ENCODE assay signal across 34 cellular contexts in the genomic region with DNA sequence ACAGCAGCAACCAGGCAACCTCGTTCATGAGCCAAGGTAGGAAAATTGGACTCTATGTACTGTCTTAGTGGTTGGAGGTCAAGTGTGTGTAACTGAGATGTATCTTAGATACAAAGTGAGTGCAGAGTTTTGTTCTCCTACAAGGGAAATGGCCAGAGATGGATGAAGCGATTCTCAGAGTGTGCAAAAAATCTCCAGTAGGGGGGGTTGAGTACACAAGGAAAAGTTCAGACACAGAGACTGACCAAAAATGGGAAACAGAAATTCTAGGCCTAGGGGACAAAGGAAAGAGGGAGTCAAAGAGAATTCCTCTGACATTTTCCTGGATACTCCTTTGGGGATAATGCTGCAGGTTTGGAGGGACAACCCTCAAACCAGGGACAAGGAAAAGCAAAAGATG. TPM values are rescaled to one million over a fixed set of nuclear protein-coding genes. Genes with fewer than 3 reads are reported as not detected.
DNase-seq lines count a peak whose midpoint lies in the region; ATAC-seq, FAIRE-seq and TF ChIP-seq lines count a peak whose summit lies in the region.
"Had no signal": no experiment of that assay in that cellular context is flagged by ENCODE, and none has a peak within 500 bp of the region (broad histone marks: within the 10 kb centered on the region; RNA-seq: fewer than 3 reads in every experiment).

No MANE protein-coding gene starts in this region.

- FAIRE-seq in astrocyte (lab: Jason Lieb, UNC) = no peak
- FAIRE-seq: D721Med, frontal cortex, GM18507 had no signal

- CTCF ChIA-PET in naive thymus-derived CD4-positive, alpha-beta T cell (lab: Charles Lee) = no interaction called here
- CTCF ChIA-PET in Caco-2 (lab: Charles Lee) = no interaction called here

- no peak overlapping the region for H3K27ac Mint-ChIP-seq in astrocyte (ENCODE audit: unreplicated experiment)
- H3K27ac Mint-ChIP-seq in naive thymus-derived CD4-positive, alpha-beta T cell = no peak overlapping the region
- no peak overlapping the region for H3K27ac Mint-ChIP-seq in Caco-2 (ENCODE audit: unreplicated experiment)
- H3K27ac Mint-ChIP-seq: IgD-negative memory B cell, memory B cell had no signal

- no peak for DNase-seq in left ventricle myocardium inferior
- DNase-seq in heart right ventricle = no peak
- no peak for DNase-seq in astrocyte (ENCODE audit: low read depth)
- DNase-seq in kidney glomerular epithelial cell (lab: John Stamatoyannopoulos, UW) = peak; percentile 4
- no peak for DNase-seq in naive thymus-derived CD4-positive, alpha-beta T cell
- no peak for DNase-seq in activated CD4-positive, alpha-beta T cell treated with anti-CD3 and anti-CD28 coated beads, Interleukin-2, amount 50 U/mL, for 1 hour
- no peak for DNase-seq in Right ventricle myocardium superior
- no peak for DNase-seq in Caco-2
- DNase-seq: activated T-cell treated with anti-CD3 and anti-CD28 coated beads, Interleukin-2, amount 50 U/mL, for 1 hour; adrenal gland; dorsolateral prefrontal cortex; HCEC 1CT; NCI-H1436; NCI-H2171; NCI-H524 treated with DMSO at 0.1 percent for 48 hours; ovary; RPMI8226; stimulated activated CD4-positive, alpha-beta T cell treated with anti-CD3 and anti-CD28 coated beads, Interleukin-12 subunit alpha, Interleukin-12 subunit beta, amount 100 ng/mL, for 4 hours; stomach; T-helper 9 cell had no signal

- H3K4me1 Mint-ChIP-seq in astrocyte (ENCODE audit: low read depth, unreplicated experiment) (peaks cover 5% of the 10 kb centered on the region), Caco-2 (ENCODE audit: low read depth, unreplicated experiment) (peaks cover 10% of the 10 kb centered on the region)
- H3K4me1 Mint-ChIP-seq in naive thymus-derived CD4-positive, alpha-beta T cell = no peaks in the 10 kb centered on the region
- H3K4me1 Mint-ChIP-seq: IgD-negative memory B cell, memory B cell had no signal

- no peak overlapping the region for H2AFZ ChIP-seq in astrocyte (ENCODE audit: low read depth, low read length)

- WGBS in heart right ventricle, 2 donors = 65 to 79% methylated on average over 2 of the region's 2 CpGs

- no peak overlapping the region for H3K9ac ChIP-seq in astrocyte (ENCODE audit: low read length)
- H3K9ac ChIP-seq: BLaER1 treated with 17β-estradiol and CSF1 and Interleukin-3, amounts not matched to agents 10 nM and 100 nM had no signal

- no peak overlapping the region for H3K4me3 ChIP-seq in left ventricle myocardium inferior
- no peak overlapping the region for H3K4me3 ChIP-seq in heart right ventricle
- no peak overlapping the region for H3K4me3 ChIP-seq in astrocyte (ENCODE audit: insufficient read depth, low read depth, low read length)
- H3K4me3 ChIP-seq in naive thymus-derived CD4-positive, alpha-beta T cell (ENCODE audit: low read length) = no peak overlapping the region
- no peak overlapping the region for H3K4me3 ChIP-seq in Caco-2 (ENCODE audit: low read depth, low read length)
- H3K4me3 ChIP-seq: adrenal gland; BLaER1 treated with 17β-estradiol and CSF1 and Interleukin-3, amounts not matched to agents 10 nM and 100 nM; cardiac muscle cell; dorsolateral prefrontal cortex; ovary; right atrium auricular region; stomach; tibial nerve had no signal

- H3K36me3 Mint-ChIP-seq in astrocyte (ENCODE audit: low read depth, unreplicated experiment) (peaks cover 3% of the 10 kb centered on the region), Caco-2 (ENCODE audit: insufficient read depth, unreplicated experiment) (peaks cover 6% of the 10 kb centered on the region)
- no peaks in the 10 kb centered on the region for H3K36me3 Mint-ChIP-seq in naive thymus-derived CD4-positive, alpha-beta T cell
- H3K36me3 Mint-ChIP-seq: memory B cell had no signal

- H3K27me3 Mint-ChIP-seq in astrocyte (ENCODE audit: low read depth, unreplicated experiment) (no peaks in the 10 kb centered on the region), Caco-2 (ENCODE audit: insufficient read depth, unreplicated experiment) (no peaks in the 10 kb centered on the region)
- peaks cover 0 to 9% (median 0%) of the 10 kb centered on the region in 5 donors for H3K27me3 Mint-ChIP-seq in naive thymus-derived CD4-positive, alpha-beta T cell
- H3K27me3 Mint-ChIP-seq: IgD-negative memory B cell, memory B cell had no signal

- BruUV-seq in Caco-2 (replicated peaks; lab: Mats Ljungman, UMichigan) = no TSS peak

- H3K27me3 ChIP-seq in left ventricle myocardium inferior (ENCODE audit: low read depth) (no peaks in the 10 kb centered on the region), heart right ventricle (no peaks in the 10 kb centered on the region), astrocyte (ENCODE audit: insufficient read depth, low read length) (no peaks in the 10 kb centered on the region), Caco-2 (replicated peaks; ENCODE audit: control insufficient read depth, insufficient read depth, low read length) (no peaks in the 10 kb centered on the region)
- H3K27me3 ChIP-seq in naive thymus-derived CD4-positive, alpha-beta T cell (ENCODE audit: control insufficient read depth in 2 of 2, insufficient read depth in 2 of 2, low read length in 2 of 2) = no peaks in the 10 kb centered on the region
- H3K27me3 ChIP-seq: adrenal gland; BLaER1 treated with 17β-estradiol and CSF1 and Interleukin-3, amounts not matched to agents 10 nM and 100 nM; cardiac muscle cell; ovary; right atrium auricular region; stomach; tibial nerve had no signal

- H3K27ac ChIP-seq in left ventricle myocardium inferior (replicated peaks) = no peak overlapping the region
- no peak overlapping the region for H3K27ac ChIP-seq in heart right ventricle
- H3K27ac ChIP-seq in astrocyte (ENCODE audit: low read depth, low read length) = no peak overlapping the region
- H3K27ac ChIP-seq in naive thymus-derived CD4-positive, alpha-beta T cell (ENCODE audit: low read depth, low read length) = no peak overlapping the region
- H3K27ac ChIP-seq: adrenal gland; BLaER1 treated with 17β-estradiol and CSF1 and Interleukin-3, amounts not matched to agents 10 nM and 100 nM; cardiac muscle cell; dorsolateral prefrontal cortex; ovary; right atrium auricular region; stomach; tibial nerve had no signal

- H3K9me3 ChIP-seq in left ventricle myocardium inferior (replicated peaks) (peaks cover 49% of the 10 kb centered on the region), heart right ventricle (peaks cover 0 to 45% (median 9%) of the 10 kb centered on the region in 11 donors), astrocyte (ENCODE audit: insufficient read depth, low read depth, low read length) (no peaks in the 10 kb centered on the region), Caco-2 (peaks cover 24% of the 10 kb centered on the region)
- H3K9me3 ChIP-seq in naive thymus-derived CD4-positive, alpha-beta T cell (ENCODE audit: control insufficient read depth in 2 of 3, low read length in 3 of 3) = no peaks in the 10 kb centered on the region
- H3K9me3 ChIP-seq: adrenal gland, ovary had no signal

- POLR2A ChIA-PET in naive thymus-derived CD4-positive, alpha-beta T cell (lab: Charles Lee) = no interaction called here
- POLR2A ChIA-PET in Caco-2 (lab: Charles Lee) = no interaction called here

- H3K36me3 ChIP-seq in left ventricle myocardium inferior = no peaks in the 10 kb centered on the region
- H3K36me3 ChIP-seq in heart right ventricle = no peaks in the 10 kb centered on the region
- no peaks in the 10 kb centered on the region for H3K36me3 ChIP-seq in astrocyte (ENCODE audit: insufficient read depth, low read length)
- no peaks in the 10 kb centered on the region for H3K36me3 ChIP-seq in naive thymus-derived CD4-positive, alpha-beta T cell (ENCODE audit: control insufficient read depth in 2 of 3, insufficient read depth in 3 of 3, low read length in 3 of 3)
- no peaks in the 10 kb centered on the region; the same call in 1 of the 2 replicates for H3K36me3 ChIP-seq in Caco-2 (ENCODE audit: control insufficient read depth, insufficient read depth, low read length)
- H3K36me3 ChIP-seq: adrenal gland; BLaER1 treated with 17β-estradiol and CSF1 and Interleukin-3, amounts not matched to agents 10 nM and 100 nM; cardiac muscle cell; ovary; right atrium auricular region; stomach; tibial nerve had no signal

- intact Hi-C loops in left ventricle myocardium inferior (cut with micrococcal nuclease) = no loop called here
- intact Hi-C loops in heart right ventricle (cut with DNase I) = no loop called here
- intact Hi-C loops in naive thymus-derived CD4-positive, alpha-beta T cell (cut with micrococcal nuclease) = no loop called here
- intact Hi-C loops in Right ventricle myocardium superior (cut with DNase I) = no loop called here
- intact Hi-C loops in Caco-2 (cut with micrococcal nuclease; ENCODE audit: unreplicated experiment) = no loop called here

- peaks cover 10% of the 10 kb centered on the region for H3K9me3 Mint-ChIP-seq in astrocyte (ENCODE audit: unreplicated experiment)
- H3K9me3 Mint-ChIP-seq in naive thymus-derived CD4-positive, alpha-beta T cell = peaks cover 12 to 67% (median 27%) of the 10 kb centered on the region in 11 donors
- peaks cover 38% of the 10 kb centered on the region for H3K9me3 Mint-ChIP-seq in Caco-2 (ENCODE audit: unreplicated experiment)

- no peak for ATAC-seq in heart right ventricle
- ATAC-seq in naive thymus-derived CD4-positive, alpha-beta T cell = no peak
- no peak for ATAC-seq in Right ventricle myocardium superior (ENCODE audit: poor library complexity)
- ATAC-seq: esophagus mucosa had no signal

- H3K79me2 ChIP-seq in astrocyte (ENCODE audit: insufficient read depth, low read length) = no peaks in the 10 kb centered on the region

- TF ChIP-seq CTCF in left ventricle myocardium inferior (IDR thresholded peaks at IDR 0.05; ENCODE audit: borderline replicate concordance) (peak; percentile 25), heart right ventricle (IDR thresholded peaks at IDR 0.05) (peak in 1 of 9 donors; percentile 25), astrocyte (IDR thresholded peaks at IDR 0.05; ENCODE audit: insufficient read depth, low read depth, low read length) (peak; percentile 5), Caco-2 (IDR thresholded peaks at IDR 0.05; ENCODE audit: insufficient read depth in 1 of 2, low read depth in 1 of 2, low read length in 1 of 2, severe bottlenecking in 1 of 2, unreplicated experiment in 1 of 2) (no peak)

- H3K4me3 Mint-ChIP-seq in astrocyte (ENCODE audit: unreplicated experiment) (no peak overlapping the region), Caco-2 (ENCODE audit: unreplicated experiment) (no peak overlapping the region)
- H3K4me3 Mint-ChIP-seq in naive thymus-derived CD4-positive, alpha-beta T cell = no peak overlapping the region
- H3K4me3 Mint-ChIP-seq: IgD-negative memory B cell, memory B cell had no signal

- H3K4me2 ChIP-seq in astrocyte (ENCODE audit: low read length) = no peak overlapping the region
- H3K4me2 ChIP-seq: BLaER1 treated with 17β-estradiol and CSF1 and Interleukin-3, amounts not matched to agents 10 nM and 100 nM had no signal

- H4K20me1 ChIP-seq in astrocyte (ENCODE audit: insufficient read depth, low read length) = no peaks in the 10 kb centered on the region
- H4K20me1 ChIP-seq: BLaER1 treated with 17β-estradiol and CSF1 and Interleukin-3, amounts not matched to agents 10 nM and 100 nM had no signal

- H3K4me1 ChIP-seq in left ventricle myocardium inferior (peaks cover under 1% of the 10 kb centered on the region), heart right ventricle (no peaks in the 10 kb centered on the region), astrocyte (ENCODE audit: insufficient read depth, low read length) (no peaks in the 10 kb centered on the region), Caco-2 (peaks cover 27% of the 10 kb centered on the region)
- no peaks in the 10 kb centered on the region for H3K4me1 ChIP-seq in naive thymus-derived CD4-positive, alpha-beta T cell (ENCODE audit: control insufficient read depth in 2 of 2, insufficient read depth in 2 of 2, low read length in 2 of 2)
- H3K4me1 ChIP-seq: adrenal gland, right atrium auricular region, stomach had no signal

RNA-seq across cellular contexts. Expression of a gene that starts 38.2 kb away (rescaled TPM):
- total RNA-seq in left ventricle myocardium inferior (not detected), heart right ventricle (not detected), astrocyte (not detected in 2 replicates), Right ventricle myocardium superior (not detected), Caco-2 (2022) (not detected in 2 replicates)
- not detected for polyA plus RNA-seq in heart right ventricle
- total RNA-seq in naive thymus-derived CD4-positive, alpha-beta T cell = not detected
- polyA plus RNA-seq in naive thymus-derived CD4-positive, alpha-beta T cell = not detected
- total RNA-seq: A673, adrenal gland, cardiac muscle cell, dorsolateral prefrontal cortex, esophagus mucosa, frontal cortex, kidney epithelial cell, MCF 10A, myocyte, ovary, right atrium auricular region, tibial nerve had no signal
- polyA plus RNA-seq: adrenal gland, cardiac muscle cell, IgD-negative memory B cell, ovary, stomach had no signal

Comparison
In these comparisons a context has a peak if more than half of its experiments do, and no peak if none do; other contexts are left out.
1. CTCF ChIP-seq: peak in left ventricle myocardium inferior (single experiment) and astrocyte (single experiment); none in Caco-2 (0 of 2).